21 cellular contexts compared by ENCODE assay signal in the genomic region with DNA sequence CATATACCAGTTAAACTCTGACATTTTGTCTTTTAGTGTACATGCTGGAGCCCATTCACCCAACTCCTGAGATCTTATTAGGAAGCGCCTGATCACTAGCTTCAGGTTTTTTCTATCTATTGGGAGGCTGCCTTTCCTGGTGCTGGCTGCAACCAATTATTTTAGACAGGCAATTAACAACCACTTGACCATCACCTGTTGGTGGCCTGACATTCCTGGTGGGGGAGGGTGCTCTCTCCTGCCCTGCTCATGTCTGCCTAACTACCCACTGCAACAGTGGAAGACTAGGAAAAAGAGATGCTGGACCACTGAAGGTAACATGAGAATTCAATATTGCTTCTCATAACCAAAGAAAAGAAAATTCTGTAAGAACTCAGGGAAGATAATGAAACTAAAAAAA.
"Had no signal": no experiment of that assay in that cellular context is flagged by ENCODE, and none has a peak within 500 bp of the region (broad histone marks: within the 10 kb centered on the region; RNA-seq: fewer than 3 reads in every experiment).

No MANE protein-coding gene starts in this region.

- FAIRE-seq: endometrium had no signal

- DNase-seq: cortex of kidney; dorsolateral prefrontal cortex; effector CD8-positive, alpha-beta T cell; gastrocnemius medialis; heart right ventricle; hypothalamus; islet precursor cell; mammary epithelial cell; mucosa of descending colon; naive thymus-derived CD8-positive, alpha-beta T cell; psoas muscle; retina; right lobe of liver; stimulated activated CD4-positive, alpha-beta T cell treated with anti-CD3 and anti-CD28 coated beads, Interleukin-4, amount 100 ng/mL, for 1 hour; stimulated activated naive B cell treated with anti-CD40 and anti-IgM and Interleukin-4, amounts not matched to agents 10 μg/mL and 1 μg/mL and 100 μg/mL, for 72 hours; stimulated activated naive CD8-positive, alpha-beta T cell treated with anti-CD3 and anti-CD28 coated beads, Interleukin-15, amount 100 ng/mL, for 72 hours; testis; upper lobe of right lung had no signal

- ATAC-seq: esophagus mucosa; gastrocnemius medialis; heart right ventricle; left lobe of liver; mucosa of descending colon; naive thymus-derived CD8-positive, alpha-beta T cell; psoas muscle; right lobe of liver; stimulated activated naive B cell treated with anti-CD40 and anti-IgM and Interleukin-4, amounts not matched to agents 10 μg/mL and 1 μg/mL and 100 μg/mL, for 72 hours; stimulated activated naive CD8-positive, alpha-beta T cell treated with anti-CD3 and anti-CD28 coated beads, Interleukin-15, amount 100 ng/mL, for 72 hours; upper lobe of right lung had no signal
